Comparison of ENCODE assay signal across 1 cellular context in the genomic region with DNA sequence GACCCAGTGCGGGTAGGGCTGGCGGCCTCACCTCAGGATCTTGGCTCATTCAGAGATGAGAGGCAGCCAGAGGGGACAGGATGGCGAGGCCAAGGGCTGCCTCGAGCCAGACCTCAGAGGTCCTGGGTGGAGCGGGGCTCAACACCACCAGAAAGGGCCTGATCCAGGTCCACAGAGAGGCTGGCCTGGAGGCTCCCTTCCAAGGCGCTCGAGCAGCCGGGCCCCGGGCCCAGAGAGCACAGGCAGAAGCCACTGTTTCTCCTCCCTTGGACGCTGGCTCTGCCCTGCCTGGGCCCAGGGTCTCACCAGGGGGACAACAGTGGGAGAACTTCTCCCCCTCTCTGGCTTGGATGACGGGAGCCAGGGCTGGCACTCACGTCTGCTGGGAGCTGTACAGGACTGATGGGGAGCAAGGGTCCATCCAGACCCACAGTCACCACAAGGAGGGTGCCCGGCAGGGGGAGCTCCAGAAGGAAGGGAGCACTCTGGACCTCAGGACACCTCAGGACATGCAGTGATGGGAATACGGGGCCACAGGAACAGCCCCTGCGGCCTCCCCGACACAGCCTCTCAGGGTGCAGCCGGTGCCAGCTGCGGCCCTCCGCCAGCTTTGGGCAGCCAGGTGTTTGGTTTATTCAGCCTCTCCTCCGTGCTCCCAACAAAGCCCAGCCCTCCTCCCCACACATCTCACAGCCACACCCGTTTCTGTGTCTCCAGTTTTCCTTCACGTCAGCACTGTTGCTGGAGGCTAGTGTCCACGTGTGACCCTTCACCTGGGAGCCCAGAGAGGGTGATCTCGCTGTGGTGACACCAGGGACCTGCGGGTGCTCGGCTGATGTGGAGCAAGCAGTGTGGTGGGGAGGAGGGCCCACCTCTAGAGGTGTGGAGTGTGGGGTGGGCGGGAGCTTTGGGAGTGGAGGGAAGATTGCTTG.
TF ChIP-seq lines count a peak whose summit lies in the region.

No MANE protein-coding gene starts in this region.

TF ChIP-seq in K562, 482 proteins besides CTCF, POLR2A, EP300 and RAD21 (continues in another document):
- TF ChIP-seq HLTF (IDR thresholded peaks at IDR 0.05) (no peak), PTRF (tag; IDR thresholded peaks at IDR 0.05) (no peak), RBM22 (IDR thresholded peaks at IDR 0.05; ENCODE audit: low read depth, low read length, poor library complexity, severe bottlenecking) (no peak), HSF4 (CRISPR knock-in tag; IDR thresholded peaks at IDR 0.05; ENCODE audit: borderline replicate concordance) (no peak), ZNF3 (CRISPR knock-in tag; IDR thresholded peaks at IDR 0.05) (no peak), NR2F6 (CRISPR knock-in tag; IDR thresholded peaks at IDR 0.05) (no peak), MAZ (CRISPR knock-in tag; conservative IDR thresholded peaks at IDR 0.05 in 1 of 2, IDR thresholded peaks at IDR 0.05 in 1 of 2) (no peak), PHTF2 (CRISPR knock-in tag; IDR thresholded peaks at IDR 0.05) (no peak), CHD2 (IDR thresholded peaks at IDR 0.05; ENCODE audit: low read depth, low read length) (no peak), PYGO2 (tag; IDR thresholded peaks at IDR 0.05) (no peak), ZNF263 (CRISPR knock-in tag; IDR thresholded peaks at IDR 0.05; ENCODE audit: borderline replicate concordance) (peak; percentile 98), STAG1 (CRISPR knock-in tag; IDR thresholded peaks at IDR 0.05; ENCODE audit: borderline replicate concordance) (no peak), CCAR2 (IDR thresholded peaks at IDR 0.05; ENCODE audit: low read depth, low read length) (no peak)
- TF ChIP-seq, protein P1, sequence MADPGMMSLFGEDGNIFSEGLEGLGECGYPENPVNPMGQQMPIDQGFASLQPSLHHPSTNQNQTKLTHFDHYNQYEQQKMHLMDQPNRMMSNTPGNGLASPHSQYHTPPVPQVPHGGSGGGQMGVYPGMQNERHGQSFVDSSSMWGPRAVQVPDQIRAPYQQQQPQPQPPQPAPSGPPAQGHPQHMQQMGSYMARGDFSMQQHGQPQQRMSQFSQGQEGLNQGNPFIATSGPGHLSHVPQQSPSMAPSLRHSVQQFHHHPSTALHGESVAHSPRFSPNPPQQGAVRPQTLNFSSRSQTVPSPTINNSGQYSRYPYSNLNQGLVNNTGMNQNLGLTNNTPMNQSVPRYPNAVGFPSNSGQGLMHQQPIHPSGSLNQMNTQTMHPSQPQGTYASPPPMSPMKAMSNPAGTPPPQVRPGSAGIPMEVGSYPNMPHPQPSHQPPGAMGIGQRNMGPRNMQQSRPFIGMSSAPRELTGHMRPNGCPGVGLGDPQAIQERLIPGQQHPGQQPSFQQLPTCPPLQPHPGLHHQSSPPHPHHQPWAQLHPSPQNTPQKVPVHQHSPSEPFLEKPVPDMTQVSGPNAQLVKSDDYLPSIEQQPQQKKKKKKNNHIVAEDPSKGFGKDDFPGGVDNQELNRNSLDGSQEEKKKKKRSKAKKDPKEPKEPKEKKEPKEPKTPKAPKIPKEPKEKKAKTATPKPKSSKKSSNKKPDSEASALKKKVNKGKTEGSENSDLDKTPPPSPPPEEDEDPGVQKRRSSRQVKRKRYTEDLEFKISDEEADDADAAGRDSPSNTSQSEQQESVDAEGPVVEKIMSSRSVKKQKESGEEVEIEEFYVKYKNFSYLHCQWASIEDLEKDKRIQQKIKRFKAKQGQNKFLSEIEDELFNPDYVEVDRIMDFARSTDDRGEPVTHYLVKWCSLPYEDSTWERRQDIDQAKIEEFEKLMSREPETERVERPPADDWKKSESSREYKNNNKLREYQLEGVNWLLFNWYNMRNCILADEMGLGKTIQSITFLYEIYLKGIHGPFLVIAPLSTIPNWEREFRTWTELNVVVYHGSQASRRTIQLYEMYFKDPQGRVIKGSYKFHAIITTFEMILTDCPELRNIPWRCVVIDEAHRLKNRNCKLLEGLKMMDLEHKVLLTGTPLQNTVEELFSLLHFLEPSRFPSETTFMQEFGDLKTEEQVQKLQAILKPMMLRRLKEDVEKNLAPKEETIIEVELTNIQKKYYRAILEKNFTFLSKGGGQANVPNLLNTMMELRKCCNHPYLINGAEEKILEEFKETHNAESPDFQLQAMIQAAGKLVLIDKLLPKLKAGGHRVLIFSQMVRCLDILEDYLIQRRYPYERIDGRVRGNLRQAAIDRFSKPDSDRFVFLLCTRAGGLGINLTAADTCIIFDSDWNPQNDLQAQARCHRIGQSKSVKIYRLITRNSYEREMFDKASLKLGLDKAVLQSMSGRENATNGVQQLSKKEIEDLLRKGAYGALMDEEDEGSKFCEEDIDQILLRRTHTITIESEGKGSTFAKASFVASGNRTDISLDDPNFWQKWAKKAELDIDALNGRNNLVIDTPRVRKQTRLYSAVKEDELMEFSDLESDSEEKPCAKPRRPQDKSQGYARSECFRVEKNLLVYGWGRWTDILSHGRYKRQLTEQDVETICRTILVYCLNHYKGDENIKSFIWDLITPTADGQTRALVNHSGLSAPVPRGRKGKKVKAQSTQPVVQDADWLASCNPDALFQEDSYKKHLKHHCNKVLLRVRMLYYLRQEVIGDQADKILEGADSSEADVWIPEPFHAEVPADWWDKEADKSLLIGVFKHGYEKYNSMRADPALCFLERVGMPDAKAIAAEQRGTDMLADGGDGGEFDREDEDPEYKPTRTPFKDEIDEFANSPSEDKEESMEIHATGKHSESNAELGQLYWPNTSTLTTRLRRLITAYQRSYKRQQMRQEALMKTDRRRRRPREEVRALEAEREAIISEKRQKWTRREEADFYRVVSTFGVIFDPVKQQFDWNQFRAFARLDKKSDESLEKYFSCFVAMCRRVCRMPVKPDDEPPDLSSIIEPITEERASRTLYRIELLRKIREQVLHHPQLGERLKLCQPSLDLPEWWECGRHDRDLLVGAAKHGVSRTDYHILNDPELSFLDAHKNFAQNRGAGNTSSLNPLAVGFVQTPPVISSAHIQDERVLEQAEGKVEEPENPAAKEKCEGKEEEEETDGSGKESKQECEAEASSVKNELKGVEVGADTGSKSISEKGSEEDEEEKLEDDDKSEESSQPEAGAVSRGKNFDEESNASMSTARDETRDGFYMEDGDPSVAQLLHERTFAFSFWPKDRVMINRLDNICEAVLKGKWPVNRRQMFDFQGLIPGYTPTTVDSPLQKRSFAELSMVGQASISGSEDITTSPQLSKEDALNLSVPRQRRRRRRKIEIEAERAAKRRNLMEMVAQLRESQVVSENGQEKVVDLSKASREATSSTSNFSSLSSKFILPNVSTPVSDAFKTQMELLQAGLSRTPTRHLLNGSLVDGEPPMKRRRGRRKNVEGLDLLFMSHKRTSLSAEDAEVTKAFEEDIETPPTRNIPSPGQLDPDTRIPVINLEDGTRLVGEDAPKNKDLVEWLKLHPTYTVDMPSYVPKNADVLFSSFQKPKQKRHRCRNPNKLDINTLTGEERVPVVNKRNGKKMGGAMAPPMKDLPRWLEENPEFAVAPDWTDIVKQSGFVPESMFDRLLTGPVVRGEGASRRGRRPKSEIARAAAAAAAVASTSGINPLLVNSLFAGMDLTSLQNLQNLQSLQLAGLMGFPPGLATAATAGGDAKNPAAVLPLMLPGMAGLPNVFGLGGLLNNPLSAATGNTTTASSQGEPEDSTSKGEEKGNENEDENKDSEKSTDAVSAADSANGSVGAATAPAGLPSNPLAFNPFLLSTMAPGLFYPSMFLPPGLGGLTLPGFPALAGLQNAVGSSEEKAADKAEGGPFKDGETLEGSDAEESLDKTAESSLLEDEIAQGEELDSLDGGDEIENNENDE (IDR thresholded peaks at IDR 0.05; ENCODE audit: low read depth, low read length), result no peak
- TF ChIP-seq, protein P2, sequence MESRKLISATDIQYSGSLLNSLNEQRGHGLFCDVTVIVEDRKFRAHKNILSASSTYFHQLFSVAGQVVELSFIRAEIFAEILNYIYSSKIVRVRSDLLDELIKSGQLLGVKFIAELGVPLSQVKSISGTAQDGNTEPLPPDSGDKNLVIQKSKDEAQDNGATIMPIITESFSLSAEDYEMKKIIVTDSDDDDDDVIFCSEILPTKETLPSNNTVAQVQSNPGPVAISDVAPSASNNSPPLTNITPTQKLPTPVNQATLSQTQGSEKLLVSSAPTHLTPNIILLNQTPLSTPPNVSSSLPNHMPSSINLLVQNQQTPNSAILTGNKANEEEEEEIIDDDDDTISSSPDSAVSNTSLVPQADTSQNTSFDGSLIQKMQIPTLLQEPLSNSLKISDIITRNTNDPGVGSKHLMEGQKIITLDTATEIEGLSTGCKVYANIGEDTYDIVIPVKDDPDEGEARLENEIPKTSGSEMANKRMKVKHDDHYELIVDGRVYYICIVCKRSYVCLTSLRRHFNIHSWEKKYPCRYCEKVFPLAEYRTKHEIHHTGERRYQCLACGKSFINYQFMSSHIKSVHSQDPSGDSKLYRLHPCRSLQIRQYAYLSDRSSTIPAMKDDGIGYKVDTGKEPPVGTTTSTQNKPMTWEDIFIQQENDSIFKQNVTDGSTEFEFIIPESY (CRISPR knock-in tag; IDR thresholded peaks at IDR 0.05), result no peak
- TF ChIP-seq, protein P3, sequence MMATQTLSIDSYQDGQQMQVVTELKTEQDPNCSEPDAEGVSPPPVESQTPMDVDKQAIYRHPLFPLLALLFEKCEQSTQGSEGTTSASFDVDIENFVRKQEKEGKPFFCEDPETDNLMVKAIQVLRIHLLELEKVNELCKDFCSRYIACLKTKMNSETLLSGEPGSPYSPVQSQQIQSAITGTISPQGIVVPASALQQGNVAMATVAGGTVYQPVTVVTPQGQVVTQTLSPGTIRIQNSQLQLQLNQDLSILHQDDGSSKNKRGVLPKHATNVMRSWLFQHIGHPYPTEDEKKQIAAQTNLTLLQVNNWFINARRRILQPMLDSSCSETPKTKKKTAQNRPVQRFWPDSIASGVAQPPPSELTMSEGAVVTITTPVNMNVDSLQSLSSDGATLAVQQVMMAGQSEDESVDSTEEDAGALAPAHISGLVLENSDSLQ (IDR thresholded peaks at IDR 0.05), result peak; percentile 31; the same call in 1 of the 2 replicates
- TF ChIP-seq, protein P4, sequence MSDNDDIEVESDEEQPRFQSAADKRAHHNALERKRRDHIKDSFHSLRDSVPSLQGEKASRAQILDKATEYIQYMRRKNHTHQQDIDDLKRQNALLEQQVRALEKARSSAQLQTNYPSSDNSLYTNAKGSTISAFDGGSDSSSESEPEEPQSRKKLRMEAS (CRISPR knock-in tag; IDR thresholded peaks at IDR 0.05), result peak; percentile 24; the same call in 1 of the 2 replicates
- TF ChIP-seq, protein P5, sequence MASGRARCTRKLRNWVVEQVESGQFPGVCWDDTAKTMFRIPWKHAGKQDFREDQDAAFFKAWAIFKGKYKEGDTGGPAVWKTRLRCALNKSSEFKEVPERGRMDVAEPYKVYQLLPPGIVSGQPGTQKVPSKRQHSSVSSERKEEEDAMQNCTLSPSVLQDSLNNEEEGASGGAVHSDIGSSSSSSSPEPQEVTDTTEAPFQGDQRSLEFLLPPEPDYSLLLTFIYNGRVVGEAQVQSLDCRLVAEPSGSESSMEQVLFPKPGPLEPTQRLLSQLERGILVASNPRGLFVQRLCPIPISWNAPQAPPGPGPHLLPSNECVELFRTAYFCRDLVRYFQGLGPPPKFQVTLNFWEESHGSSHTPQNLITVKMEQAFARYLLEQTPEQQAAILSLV (tag; IDR thresholded peaks at IDR 0.05), result no peak
- TF ChIP-seq, protein P6, sequence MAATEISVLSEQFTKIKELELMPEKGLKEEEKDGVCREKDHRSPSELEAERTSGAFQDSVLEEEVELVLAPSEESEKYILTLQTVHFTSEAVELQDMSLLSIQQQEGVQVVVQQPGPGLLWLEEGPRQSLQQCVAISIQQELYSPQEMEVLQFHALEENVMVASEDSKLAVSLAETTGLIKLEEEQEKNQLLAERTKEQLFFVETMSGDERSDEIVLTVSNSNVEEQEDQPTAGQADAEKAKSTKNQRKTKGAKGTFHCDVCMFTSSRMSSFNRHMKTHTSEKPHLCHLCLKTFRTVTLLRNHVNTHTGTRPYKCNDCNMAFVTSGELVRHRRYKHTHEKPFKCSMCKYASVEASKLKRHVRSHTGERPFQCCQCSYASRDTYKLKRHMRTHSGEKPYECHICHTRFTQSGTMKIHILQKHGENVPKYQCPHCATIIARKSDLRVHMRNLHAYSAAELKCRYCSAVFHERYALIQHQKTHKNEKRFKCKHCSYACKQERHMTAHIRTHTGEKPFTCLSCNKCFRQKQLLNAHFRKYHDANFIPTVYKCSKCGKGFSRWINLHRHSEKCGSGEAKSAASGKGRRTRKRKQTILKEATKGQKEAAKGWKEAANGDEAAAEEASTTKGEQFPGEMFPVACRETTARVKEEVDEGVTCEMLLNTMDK (IDR thresholded peaks at IDR 0.05; ENCODE audit: borderline replicate concordance, insufficient read depth, low read depth, low read length, poor library complexity, severe bottlenecking), result peak; percentile 42
- TF ChIP-seq, protein P7, sequence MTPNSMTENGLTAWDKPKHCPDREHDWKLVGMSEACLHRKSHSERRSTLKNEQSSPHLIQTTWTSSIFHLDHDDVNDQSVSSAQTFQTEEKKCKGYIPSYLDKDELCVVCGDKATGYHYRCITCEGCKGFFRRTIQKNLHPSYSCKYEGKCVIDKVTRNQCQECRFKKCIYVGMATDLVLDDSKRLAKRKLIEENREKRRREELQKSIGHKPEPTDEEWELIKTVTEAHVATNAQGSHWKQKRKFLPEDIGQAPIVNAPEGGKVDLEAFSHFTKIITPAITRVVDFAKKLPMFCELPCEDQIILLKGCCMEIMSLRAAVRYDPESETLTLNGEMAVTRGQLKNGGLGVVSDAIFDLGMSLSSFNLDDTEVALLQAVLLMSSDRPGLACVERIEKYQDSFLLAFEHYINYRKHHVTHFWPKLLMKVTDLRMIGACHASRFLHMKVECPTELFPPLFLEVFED (CRISPR knock-in tag; conservative IDR thresholded peaks at IDR 0.05), result no peak
- TF ChIP-seq, protein P8, sequence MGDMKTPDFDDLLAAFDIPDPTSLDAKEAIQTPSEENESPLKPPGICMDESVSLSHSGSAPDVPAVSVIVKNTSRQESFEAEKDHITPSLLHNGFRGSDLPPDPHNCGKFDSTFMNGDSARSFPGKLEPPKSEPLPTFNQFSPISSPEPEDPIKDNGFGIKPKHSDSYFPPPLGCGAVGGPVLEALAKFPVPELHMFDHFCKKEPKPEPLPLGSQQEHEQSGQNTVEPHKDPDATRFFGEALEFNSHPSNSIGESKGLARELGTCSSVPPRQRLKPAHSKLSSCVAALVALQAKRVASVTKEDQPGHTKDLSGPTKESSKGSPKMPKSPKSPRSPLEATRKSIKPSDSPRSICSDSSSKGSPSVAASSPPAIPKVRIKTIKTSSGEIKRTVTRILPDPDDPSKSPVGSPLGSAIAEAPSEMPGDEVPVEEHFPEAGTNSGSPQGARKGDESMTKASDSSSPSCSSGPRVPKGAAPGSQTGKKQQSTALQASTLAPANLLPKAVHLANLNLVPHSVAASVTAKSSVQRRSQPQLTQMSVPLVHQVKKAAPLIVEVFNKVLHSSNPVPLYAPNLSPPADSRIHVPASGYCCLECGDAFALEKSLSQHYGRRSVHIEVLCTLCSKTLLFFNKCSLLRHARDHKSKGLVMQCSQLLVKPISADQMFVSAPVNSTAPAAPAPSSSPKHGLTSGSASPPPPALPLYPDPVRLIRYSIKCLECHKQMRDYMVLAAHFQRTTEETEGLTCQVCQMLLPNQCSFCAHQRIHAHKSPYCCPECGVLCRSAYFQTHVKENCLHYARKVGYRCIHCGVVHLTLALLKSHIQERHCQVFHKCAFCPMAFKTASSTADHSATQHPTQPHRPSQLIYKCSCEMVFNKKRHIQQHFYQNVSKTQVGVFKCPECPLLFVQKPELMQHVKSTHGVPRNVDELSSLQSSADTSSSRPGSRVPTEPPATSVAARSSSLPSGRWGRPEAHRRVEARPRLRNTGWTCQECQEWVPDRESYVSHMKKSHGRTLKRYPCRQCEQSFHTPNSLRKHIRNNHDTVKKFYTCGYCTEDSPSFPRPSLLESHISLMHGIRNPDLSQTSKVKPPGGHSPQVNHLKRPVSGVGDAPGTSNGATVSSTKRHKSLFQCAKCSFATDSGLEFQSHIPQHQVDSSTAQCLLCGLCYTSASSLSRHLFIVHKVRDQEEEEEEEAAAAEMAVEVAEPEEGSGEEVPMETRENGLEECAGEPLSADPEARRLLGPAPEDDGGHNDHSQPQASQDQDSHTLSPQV (IDR thresholded peaks at IDR 0.05), result no peak
- TF ChIP-seq, protein P9, sequence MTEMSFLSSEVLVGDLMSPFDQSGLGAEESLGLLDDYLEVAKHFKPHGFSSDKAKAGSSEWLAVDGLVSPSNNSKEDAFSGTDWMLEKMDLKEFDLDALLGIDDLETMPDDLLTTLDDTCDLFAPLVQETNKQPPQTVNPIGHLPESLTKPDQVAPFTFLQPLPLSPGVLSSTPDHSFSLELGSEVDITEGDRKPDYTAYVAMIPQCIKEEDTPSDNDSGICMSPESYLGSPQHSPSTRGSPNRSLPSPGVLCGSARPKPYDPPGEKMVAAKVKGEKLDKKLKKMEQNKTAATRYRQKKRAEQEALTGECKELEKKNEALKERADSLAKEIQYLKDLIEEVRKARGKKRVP (CRISPR knock-in tag; IDR thresholded peaks at IDR 0.05), result no peak
